ENCODE assay signal across 23 cellular contexts in genomic region chr2:2642906-2643890, GRCh38.
DNase-seq lines count a peak whose midpoint lies in the region; ATAC-seq, FAIRE-seq and TF ChIP-seq lines count a peak whose summit lies in the region.
"Had no signal": no experiment of that assay in that cellular context is flagged by ENCODE, and none has a peak within 500 bp of the region (broad histone marks: within the 10 kb centered on the region; RNA-seq: fewer than 3 reads in every experiment).

No MANE protein-coding gene starts in this region.

- DNase-seq in NCI-H524 (lab: John Stamatoyannopoulos, UW) (peak; percentile 36 to 73), NCI-H524 treated with DMSO at 0.1 percent for 48 hours (lab: John Stamatoyannopoulos, UW) (no peak), NCI-H1694 (lab: John Stamatoyannopoulos, UW) (peak; percentile 30), head of caudate nucleus (peak in 34 of 42 donors; percentile 19 to 85 (median 56)), trophoblast cell (no peak), GM12891 (ENCODE audit: insufficient read length, low spot score) (no peak)
- DNase-seq: CD4-positive, CD25-positive, alpha-beta regulatory T cell; DMS79 treated with DMSO at 0.1 percent for 48 hours; IMR-90; Karpas-422; MG63; NCI-H1092; NCI-H146; NCI-H2107; NCI-H446; NCI-H748 treated with DMSO at 0.1 percent for 48 hours; RPMI8226 had no signal

- no peak overlapping the region for H2BK5ac ChIP-seq in trophoblast cell (ENCODE audit: low read depth, low read length, poor library complexity)

- no peak overlapping the region for H3K23ac ChIP-seq in trophoblast cell (ENCODE audit: low read length)

- H2AK5ac ChIP-seq in trophoblast cell (ENCODE audit: low read length), result no peak overlapping the region

- H3K4ac ChIP-seq in trophoblast cell (ENCODE audit: low read depth, low read length), result no peak overlapping the region

- no peak overlapping the region for H3K14ac ChIP-seq in trophoblast cell (ENCODE audit: low read length)

- TF ChIP-seq POLR2A in GM12891 (IDR thresholded peaks at IDR 0.05; ENCODE audit: low read depth, low read length), result no peak

- no CpG with 5 or more reads among the region's 29 CpGs for WGBS in trophoblast cell (ENCODE audit: extremely low coverage, insufficient coverage, insufficient read length)

- no peak for FAIRE-seq in GM12891 (lab: Jason Lieb, UNC)
- FAIRE-seq: G401.6, GM18507, H54 had no signal

- H4K91ac ChIP-seq in trophoblast cell (ENCODE audit: low read depth, low read length), result no peak overlapping the region

- peak overlapping the region; percentile 39 for H3K4me3 ChIP-seq in trophoblast cell (ENCODE audit: low read depth, low read length)
- H3K4me3 ChIP-seq: MG63 had no signal

- no peak overlapping the region for H2AFZ ChIP-seq in trophoblast cell (ENCODE audit: insufficient read depth, low read length, poor library complexity)

- H3K9ac ChIP-seq in trophoblast cell (ENCODE audit: low read length), result no peak overlapping the region

- H3K4me2 ChIP-seq in trophoblast cell (ENCODE audit: low read length), result no peak overlapping the region

- no peak overlapping the region for H4K8ac ChIP-seq in trophoblast cell (ENCODE audit: low read depth, low read length)

- no peaks in the 10 kb centered on the region for H3K9me3 ChIP-seq in trophoblast cell (ENCODE audit: insufficient read depth, low read depth, low read length)
- H3K9me3 ChIP-seq: MG63 had no signal

- no peaks in the 10 kb centered on the region for H3K27me3 ChIP-seq in trophoblast cell (ENCODE audit: insufficient read depth, low read length)
- H3K27me3 ChIP-seq: MG63 had no signal

- H3K36me3 ChIP-seq in trophoblast cell (ENCODE audit: control insufficient read depth in 1 of 2, insufficient read depth in 2 of 2, low read length in 2 of 2), result no peaks in the 10 kb centered on the region
- H3K36me3 ChIP-seq: MG63 had no signal

- H3K4me1 ChIP-seq in trophoblast cell (ENCODE audit: control insufficient read depth in 1 of 2, insufficient read depth in 2 of 2, low read length in 2 of 2), result no peaks in the 10 kb centered on the region

- H2BK120ac ChIP-seq in trophoblast cell (ENCODE audit: insufficient read depth, low read length, poor library complexity), result no peak overlapping the region

- H4K12ac ChIP-seq in trophoblast cell (ENCODE audit: low read depth, low read length), result no peak overlapping the region

- no peak for ATAC-seq in HG02678 (IDR thresholded peaks at IDR 0.05; ENCODE audit: unreplicated experiment)
- no peak for ATAC-seq in HG03159 (IDR thresholded peaks at IDR 0.05; ENCODE audit: unreplicated experiment)

- H3K79me1 ChIP-seq in trophoblast cell (ENCODE audit: low read length), result no peaks in the 10 kb centered on the region

- no peak overlapping the region for H2BK12ac ChIP-seq in trophoblast cell (ENCODE audit: low read length)

- H3K79me2 ChIP-seq in trophoblast cell (ENCODE audit: control insufficient read depth, insufficient read depth, low read length, poor library complexity), result no peaks in the 10 kb centered on the region

- H3K27ac ChIP-seq in trophoblast cell (ENCODE audit: low read depth, low read length), result no peak overlapping the region
- H3K27ac ChIP-seq: 22Rv1 had no signal

- H3K18ac ChIP-seq in trophoblast cell (ENCODE audit: low read length), result no peak overlapping the region

- intact Hi-C loops in head of caudate nucleus (cut with DNase I), result no loop called here

TF ChIP-seq in GM12891, 5 proteins besides CTCF, POLR2A, EP300 and RAD21:
- no peak for TF ChIP-seq PAX5 (IDR thresholded peaks at IDR 0.05; ENCODE audit: insufficient read depth, low read length, severe bottlenecking)
- no peak for TF ChIP-seq POLR2AphosphoS5 (IDR thresholded peaks at IDR 0.05; ENCODE audit: low read depth, low read length)
- no peak for TF ChIP-seq TAF1 (IDR thresholded peaks at IDR 0.05; ENCODE audit: low read depth, low read length)
- TF ChIP-seq POU2F2 (IDR thresholded peaks at IDR 0.05; ENCODE audit: low read depth, low read length), result no peak
- TF ChIP-seq SPI1 (IDR thresholded peaks at IDR 0.05; ENCODE audit: low read depth, low read length), result no peak

Comparison
In these comparisons a context has a peak if more than half of its experiments do, and no peak if none do; other contexts are left out.
1. DNase-seq: peak in NCI-H524 (2 of 2), NCI-H1694 (single experiment) and head of caudate nucleus (34 of 42); none in NCI-H524 treated with DMSO at 0.1 percent for 48 hours (single experiment), trophoblast cell (0 of 2) and GM12891 (single experiment).